In the genomic region with DNA sequence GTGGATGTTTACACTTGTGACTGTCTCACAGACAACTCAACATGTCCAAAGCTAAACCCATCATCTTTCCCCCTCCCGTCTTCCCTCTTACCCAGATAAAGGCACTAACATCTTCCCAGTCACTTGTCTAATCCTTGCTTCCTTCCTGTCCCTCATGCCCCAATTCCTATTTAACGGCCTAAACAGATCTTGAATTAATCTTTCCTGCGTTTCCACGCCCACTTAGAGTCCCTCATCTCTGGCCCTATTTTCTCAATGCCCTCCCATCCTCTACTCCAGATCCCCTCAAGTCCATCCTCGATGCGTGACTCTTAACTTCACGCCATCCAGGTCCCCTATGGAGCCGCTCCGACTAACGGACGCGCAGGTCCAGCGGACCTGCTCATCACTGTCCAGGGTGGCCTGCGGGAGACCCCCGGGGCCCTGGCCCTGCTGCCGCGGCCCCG, we compare ENCODE assay signal across 8 cellular contexts. TPM values are rescaled to one million over a fixed set of nuclear protein-coding genes. Genes with fewer than 3 reads are reported as not detected.
DNase-seq lines count a peak whose midpoint lies in the region; ATAC-seq, FAIRE-seq and TF ChIP-seq lines count a peak whose summit lies in the region.

No MANE protein-coding gene starts in this region.

- peak overlapping the region; percentile 79 for H2AFZ ChIP-seq in DND-41 (ENCODE audit: low read depth, low read length)
- peak overlapping the region; percentile 98 for H2AFZ ChIP-seq in KMS-11 (ENCODE audit: low read depth)
- peak overlapping the region; percentile 87 for H2AFZ ChIP-seq in GM12878 (ENCODE audit: control insufficient read depth, low read depth, low read length)

- in situ Hi-C loops in GM12878 (cut with MboI) = no loop called here

- WGBS in GM12878 (ENCODE audit: insufficient coverage, insufficient replicate concordance, low lambda C conversion rate, missing lambda C conversion rate) = 1% methylated on average over 18 of the region's 18 CpGs

- intact Hi-C loops in GM12878 (cut with micrococcal nuclease; ENCODE audit: unreplicated experiment) (loop anchor here (5.0 to 10.0 kb wide), 3 partner anchors 47 to 365 kb away; partner anchors contain the start of gene UBE2F), lower lobe of right lung (cut with DNase I) (no loop called here)

- no peak for TF ChIP-seq EP300 in GM12878 (IDR thresholded peaks at IDR 0.05; ENCODE audit: borderline replicate concordance in 1 of 2, control insufficient read depth in 1 of 2, low read depth in 2 of 2, low read length in 2 of 2)

- DNase-seq in DND-41 (no peak), GM12878 (ENCODE audit: low read depth, low spot score) (no peak), lower lobe of right lung (no peak), urothelium cell line (ENCODE audit: low spot score) (peak; percentile 11), NCI-H2029 (lab: John Stamatoyannopoulos, UW) (no peak)
- DNase-seq in activated CD8-positive, alpha-beta memory T cell treated with anti-CD3 and anti-CD28 coated beads, Interleukin-2, amount 50 U/mL, for 4 hours = no peak

- H3K4me3 ChIP-seq in DND-41 (ENCODE audit: low read depth in 1 of 2, low read length in 2 of 2) (peak overlapping the region; percentile 57 to 100), KMS-11 (IDR thresholded peaks at IDR 0.05; ENCODE audit: insufficient read depth, low read depth, low read length) (peak overlapping the region; percentile 77), GM12878 (peak overlapping the region; percentile 96), lower lobe of right lung (peak overlapping the region; percentile 96)

- H3K36me3 ChIP-seq in DND-41 (ENCODE audit: insufficient read depth, low read length) (peaks cover 15% of the 10 kb centered on the region), KMS-11 (ENCODE audit: insufficient read depth) (no peaks in the 10 kb centered on the region), GM12878 (ENCODE audit: control insufficient read depth in 2 of 2, insufficient read depth in 2 of 2, low read length in 1 of 2) (peaks cover 0 to 8% of the 10 kb centered on the region in 2 experiments; a peak in 1 of 4 replicates), lower lobe of right lung (peaks cover 6% of the 10 kb centered on the region)

- H3K79me2 ChIP-seq in DND-41 (ENCODE audit: insufficient read depth, low read length) = peaks cover 40% of the 10 kb centered on the region
- H3K79me2 ChIP-seq in KMS-11 (ENCODE audit: insufficient read depth, low read depth) = 0 out of 2 replicates have a peak, but pooled peaks cover 4% of the 10 kb centered on the region
- H3K79me2 ChIP-seq in GM12878 (ENCODE audit: control insufficient read depth, insufficient read depth, low read length) = peaks cover 31% of the 10 kb centered on the region

- no peaks in the 10 kb centered on the region for H3K27me3 ChIP-seq in DND-41 (ENCODE audit: insufficient read depth, low read length, poor library complexity)
- H3K27me3 ChIP-seq in KMS-11 (ENCODE audit: insufficient read depth, low read depth) = no peaks in the 10 kb centered on the region
- no peaks in the 10 kb centered on the region for H3K27me3 ChIP-seq in GM12878 (replicated peaks in 1 of 2; ENCODE audit: control insufficient read depth in 2 of 2, insufficient read depth in 2 of 2, low read length in 1 of 2)
- peaks cover 3% of the 10 kb centered on the region for H3K27me3 ChIP-seq in lower lobe of right lung (ENCODE audit: low read depth)

- H3K9ac ChIP-seq in DND-41 (ENCODE audit: low read depth, low read length) (peak overlapping the region; percentile 97), KMS-11 (peak overlapping the region; percentile 83), GM12878 (ENCODE audit: control insufficient read depth, insufficient read depth, low read length) (peak overlapping the region; percentile 94)

- SMC1A ChIA-PET in GM12878 (lab: Charles Lee; ENCODE audit: uncharacterized antibody, unreplicated experiment) = interaction anchor here (0.5 to 2.4 kb wide), 4 partner anchors 49 to 293 kb away, joined by 3 to 13 read pairs (median 5); no protein-coding TSS in a partner anchor

- no peaks in the 10 kb centered on the region for H3K9me3 ChIP-seq in DND-41 (ENCODE audit: insufficient read depth, low read length, severe bottlenecking)
- no peaks in the 10 kb centered on the region for H3K9me3 ChIP-seq in GM12878 (replicated peaks; ENCODE audit: control insufficient read depth, insufficient read depth, low read length)
- H3K9me3 ChIP-seq in lower lobe of right lung = no peaks in the 10 kb centered on the region

- POLR2A ChIA-PET in GM12878 (lab: Charles Lee) = interaction anchor here (1.0 to 1.5 kb wide), 2 partner anchors 15 to 62 kb away, joined by 3 to 4 read pairs; no protein-coding TSS in a partner anchor

- ATAC-seq in DND-41 (ENCODE audit: insufficient read depth, low read depth) (no peak), GM12878 (no peak), lower lobe of right lung (no peak), GM21381 (IDR thresholded peaks at IDR 0.05; ENCODE audit: unreplicated experiment) (no peak)

- no peaks in the 10 kb centered on the region for H4K20me1 ChIP-seq in DND-41 (ENCODE audit: insufficient read depth, low read length)
- H4K20me1 ChIP-seq in KMS-11 (ENCODE audit: insufficient read depth) = no peaks in the 10 kb centered on the region
- no peaks in the 10 kb centered on the region for H4K20me1 ChIP-seq in GM12878 (ENCODE audit: control insufficient read depth, insufficient read depth)

- H3K4me1 ChIP-seq in DND-41 (ENCODE audit: insufficient read depth, low read length) = peaks cover 30% of the 10 kb centered on the region
- H3K4me1 ChIP-seq in KMS-11 (ENCODE audit: low read depth, poor library complexity, severe bottlenecking) = peaks cover 31% of the 10 kb centered on the region
- H3K4me1 ChIP-seq in GM12878 (ENCODE audit: control insufficient read depth, insufficient read depth, low read length) = no peaks in the 10 kb centered on the region; the same call in none of the 2 replicates
- H3K4me1 ChIP-seq in lower lobe of right lung = peaks cover 18% of the 10 kb centered on the region

- BruUV-seq in GM12878 (replicated peaks; lab: Mats Ljungman, UMichigan) = no TSS peak

- H3K4me2 ChIP-seq in DND-41 (ENCODE audit: insufficient read depth, low read length) (peak overlapping the region; percentile 88), KMS-11 (peak overlapping the region; percentile 91), GM12878 (ENCODE audit: control insufficient read depth, insufficient read depth) (peak overlapping the region; percentile 98)

- TF ChIP-seq CTCF in DND-41 (IDR thresholded peaks at IDR 0.05; ENCODE audit: borderline replicate concordance, extremely low read depth, low read length, poor library complexity, severe bottlenecking) (no peak), KMS-11 (conservative IDR thresholded peaks at IDR 0.05; ENCODE audit: low read depth, low read length) (no peak), GM12878 (IDR thresholded peaks at IDR 0.05 in 2 of 3, conservative IDR thresholded peaks at IDR 0.05 in 1 of 3; ENCODE audit: control insufficient read depth in 2 of 3, extremely low read depth in 1 of 3, insufficient read depth in 1 of 3, low read depth in 3 of 3, low read length in 3 of 3) (no peak), lower lobe of right lung (IDR thresholded peaks at IDR 0.05) (no peak)

- TF ChIP-seq RAD21 in GM12878 (IDR thresholded peaks at IDR 0.05; ENCODE audit: insufficient read depth, low read depth, low read length) = no peak

- no peak for TF ChIP-seq POLR2A in GM12878 (IDR thresholded peaks at IDR 0.05; ENCODE audit: low read depth, low read length)

- H3K27ac ChIP-seq in DND-41 (ENCODE audit: low read length) = peak overlapping the region; percentile 83
- peak overlapping the region; percentile 39; the same call in 1 of the 2 replicates for H3K27ac ChIP-seq in KMS-11
- peak overlapping the region; percentile 76 for H3K27ac ChIP-seq in GM12878 (ENCODE audit: control insufficient read depth, insufficient read depth)
- H3K27ac ChIP-seq in lower lobe of right lung = peak overlapping the region; percentile 90

- RAD21 ChIA-PET in GM12878 (lab: Charles Lee; ENCODE audit: unreplicated experiment) = interaction anchor here (1.0 kb wide), 4 partner anchors 9 to 62 kb away, joined by 3 to 7 read pairs (median 5); no protein-coding TSS in a partner anchor

- FAIRE-seq in GM12878 (lab: Jason Lieb, UNC) (peak; percentile 44), urothelium cell line (lab: Jason Lieb, UNC) (no peak)

- CTCF ChIA-PET in GM12878 (lab: Yijun Ruan, JAX) = interaction anchor here (0.8 to 1.2 kb wide), 3 partner anchors 88 to 91 kb away, joined by 3 to 4 read pairs (median 3); no protein-coding TSS in a partner anchor

RNA-seq across cellular contexts. Expression of gene SCLY, which starts 0.7 kb away (rescaled TPM):
- 121 and 125 TPM in 2 replicates for total RNA-seq in GM12878 (2013; cell fraction: nucleolus; rRNA removed)
- total RNA-seq in GM12878 (2014; rRNA removed) = 35.4 and 37.9 TPM in 2 replicates
- 22.6 and 24.4 TPM in 2 replicates for total RNA-seq in GM12878 (2014; rRNA removed; fragmentation: Illumina TruSeq; extraction: Trizol)
- 31.9 and 34.3 TPM in 2 replicates for total RNA-seq in GM12878 (2021)
- polyA plus RNA-seq in GM12878 (2011; ENCODE audit: low read depth) = 10.1 TPM
- 31.9 and 42.2 TPM in 2 replicates for polyA plus RNA-seq in GM12878 (2011; rRNA removed)
- 38.5 and 49.2 TPM in 2 replicates for polyA plus RNA-seq in GM12878 (2011; cell fraction: cytosol; rRNA removed)
- 71.2 and 92.5 TPM in 2 replicates for polyA plus RNA-seq in GM12878 (2011; cell fraction: nucleus; rRNA removed)
- 11.0 and 12.3 TPM in 2 replicates for polyA plus RNA-seq in GM12878 (2012)
- polyA plus RNA-seq in GM12878 (2014; fragmentation: Illumina TruSeq; extraction: Trizol) = 22.2 and 22.3 TPM in 2 replicates
- 1 to 10 TPM; 3.3 to 3.6 TPM for polyA plus RNA-seq in GM12878 (2014; fragmentation: Nextera tagmentation; extraction: Ambion mirVana)
- 30.3 and 35.2 TPM in 2 replicates for polyA plus RNA-seq in GM12878 (2014; rRNA removed)
- 10 to 100 TPM; 46.4 to 49.1 TPM for polyA plus RNA-seq in GM12878 (2016; fragmentation: Nextera tagmentation; extraction: Ambion mirVana)
- polyA minus RNA-seq in GM12878 (2011; rRNA and poly(A)+ RNA removed) = 46.1 and 55.5 TPM in 2 replicates
- 10.7 and 21.7 TPM in 2 replicates for polyA minus RNA-seq in GM12878 (2011; cell fraction: cytosol; rRNA and poly(A)+ RNA removed)
- 37.5 and 75.9 TPM in 2 replicates for polyA minus RNA-seq in GM12878 (2011; cell fraction: nucleus; rRNA and poly(A)+ RNA removed)
- 12.4 TPM for total RNA-seq in lower lobe of right lung

RNA-seq across cellular contexts. Expression of gene ESPNL, which starts 40.0 kb away (rescaled TPM):
- 3.3 and 4.0 TPM in 2 replicates for total RNA-seq in GM12878 (2013; cell fraction: nucleolus; rRNA removed)
- 0.49 and 0.56 TPM in 2 replicates for total RNA-seq in GM12878 (2014; rRNA removed)
- total RNA-seq in GM12878 (2014; rRNA removed; fragmentation: Illumina TruSeq; extraction: Trizol) = 0.14 and 0.18 TPM in 2 replicates
- total RNA-seq in GM12878 (2021) = 0.32 and 0.41 TPM in 2 replicates
- polyA plus RNA-seq in GM12878 (2011; ENCODE audit: low read depth) = 0.07 TPM
- 0.56 and 0.94 TPM in 2 replicates for polyA plus RNA-seq in GM12878 (2011; rRNA removed)
- 1.6 and 2.2 TPM in 2 replicates for polyA plus RNA-seq in GM12878 (2011; cell fraction: cytosol; rRNA removed)
- polyA plus RNA-seq in GM12878 (2011; cell fraction: nucleus; rRNA removed) = 6.6 and 6.9 TPM in 2 replicates
- polyA plus RNA-seq in GM12878 (2012) = 0.38 and 0.48 TPM in 2 replicates
- polyA plus RNA-seq in GM12878 (2014; fragmentation: Illumina TruSeq; extraction: Trizol) = 0.12 TPM in 1 of 2 replicates, not detected in the other
- polyA plus RNA-seq in GM12878 (2014; fragmentation: Nextera tagmentation; extraction: Ambion mirVana) = not detected
- 0.36 and 0.39 TPM in 2 replicates for polyA plus RNA-seq in GM12878 (2014; rRNA removed)
- under 1 TPM in 1 of 2 experiments, not detected in 1; 0.05 TPM for polyA plus RNA-seq in GM12878 (2016; fragmentation: Nextera tagmentation; extraction: Ambion mirVana)
- polyA minus RNA-seq in GM12878 (2011; rRNA and poly(A)+ RNA removed) = 0.15 and 0.62 TPM in 2 replicates
- 0.94 TPM in 1 of 2 replicates, not detected in the other for polyA minus RNA-seq in GM12878 (2011; cell fraction: cytosol; rRNA and poly(A)+ RNA removed)
- 0.60 and 0.77 TPM in 2 replicates for polyA minus RNA-seq in GM12878 (2011; cell fraction: nucleus; rRNA and poly(A)+ RNA removed)
- 0.09 TPM for total RNA-seq in lower lobe of right lung

Comparison
In these comparisons a context has a peak if more than half of its experiments do, and no peak if none do; other contexts are left out.
1. H3K27ac ChIP-seq: peak in every context shown above with its lines; median percentile 90 in lower lobe of right lung; 83 in DND-41; 76 in GM12878; 39 in KMS-11.